9 cellular contexts compared by ENCODE assay signal in the genomic region with DNA sequence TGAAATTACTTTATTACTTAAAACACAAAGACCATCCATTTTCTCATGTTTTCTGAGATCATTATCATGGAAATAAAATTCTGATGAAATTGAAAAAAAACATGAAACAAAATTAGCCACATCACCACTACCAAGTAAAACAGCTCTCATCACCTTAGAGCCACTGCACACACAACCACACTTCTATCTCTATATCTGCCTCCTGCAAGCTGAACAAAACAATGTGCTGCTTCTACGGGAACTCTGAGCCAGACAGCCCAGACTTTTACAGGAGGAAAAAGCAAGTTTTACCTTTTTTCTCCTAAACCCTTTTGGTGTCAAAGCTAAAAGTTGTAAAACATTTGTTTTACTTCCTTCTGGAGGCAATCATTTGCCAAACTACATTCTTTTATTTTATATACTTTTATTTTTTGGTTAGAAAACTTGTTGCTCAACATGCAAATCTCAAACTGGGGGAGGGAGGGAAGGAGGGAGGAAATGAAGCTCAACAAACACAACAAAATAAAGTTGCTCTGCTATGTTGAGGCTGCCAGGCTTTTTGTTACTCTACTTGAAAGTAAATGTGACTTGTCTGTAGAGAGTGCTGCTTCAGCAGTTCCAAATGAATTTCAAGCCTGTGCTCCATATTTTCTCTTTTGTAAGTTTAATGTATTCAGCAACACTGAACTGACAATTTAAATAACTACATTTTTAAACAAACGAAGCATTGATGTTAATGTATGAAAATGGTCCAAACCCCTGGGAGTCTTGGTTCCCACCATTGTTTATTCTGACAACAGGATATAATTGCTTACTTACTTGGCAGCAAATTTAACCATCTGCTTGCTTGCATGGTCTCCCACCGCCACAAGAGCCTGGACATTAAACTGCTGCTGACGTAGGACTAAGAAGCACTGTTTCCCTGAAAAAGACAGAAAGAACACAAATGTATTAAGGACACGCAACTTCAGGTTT. TPM values are rescaled to one million over a fixed set of nuclear protein-coding genes. Genes with fewer than 3 reads are reported as not detected.
DNase-seq lines count a peak whose midpoint lies in the region; TF ChIP-seq lines count a peak whose summit lies in the region.
"Had no signal": no experiment of that assay in that cellular context is flagged by ENCODE, and none has a peak within 500 bp of the region (broad histone marks: within the 10 kb centered on the region; RNA-seq: fewer than 3 reads in every experiment).

No MANE protein-coding gene starts in this region.

- POLR2A ChIA-PET in RWPE1 (lab: Yijun Ruan, JAX; ENCODE audit: low non-redundant PET) (no interaction called here), GM10248 (lab: Yijun Ruan, JAX) (no interaction called here)

- H3K27me3 ChIP-seq in SU-DHL-6 (ENCODE audit: low read length) = no peaks in the 10 kb centered on the region
- H3K27me3 ChIP-seq in suprapubic skin = no peaks in the 10 kb centered on the region
- H3K27me3 ChIP-seq: pancreas had no signal

- peak; percentile 64 for DNase-seq in activated effector memory CD4-positive, alpha-beta T cell treated with anti-CD3 and anti-CD28 coated beads, Interleukin-2, amount 50 U/mL, for 16 hours
- DNase-seq in activated effector memory CD4-positive, alpha-beta T cell treated with Interleukin-2 at 50 U/mL for 16 hours = no peak
- peak; percentile 60 for DNase-seq in fibroblast of villous mesenchyme (ENCODE audit: low read depth)
- no peak for DNase-seq in suprapubic skin (ENCODE audit: low spot score in 2 of 2)
- no peak for DNase-seq in RWPE1 (ENCODE audit: low spot score)
- DNase-seq in GM10248 (ENCODE audit: extremely low spot score) = no peak
- DNase-seq in NCI-H2227 (lab: John Stamatoyannopoulos, UW; ENCODE audit: unreplicated experiment) = no peak
- DNase-seq: pancreas had no signal

- peaks cover 43% of the 10 kb centered on the region for H3F3A ChIP-seq in SU-DHL-6 (ENCODE audit: insufficient read depth)

- H3K9ac ChIP-seq in SU-DHL-6 (ENCODE audit: low read length) = 0 out of 2 replicates have a peak overlapping the region, but pooled peaks have one; percentile 22

- no peaks in the 10 kb centered on the region for H3K9me2 ChIP-seq in SU-DHL-6 (replicated peaks; ENCODE audit: insufficient read depth, low read length)

- H3K4me2 ChIP-seq in SU-DHL-6 (ENCODE audit: low read depth, low read length, poor library complexity, severe bottlenecking) = peak overlapping the region; percentile 31

- 60% methylated on average over 5 of the region's 5 CpGs for WGBS in suprapubic skin

- no peak for TF ChIP-seq CTCF in SU-DHL-6 (IDR thresholded peaks at IDR 0.05; ENCODE audit: insufficient read depth, low read length, poor library complexity, severe bottlenecking)
- no peak for TF ChIP-seq CTCF in fibroblast of villous mesenchyme (IDR thresholded peaks at IDR 0.05; ENCODE audit: insufficient read depth, low read depth, low read length)
- no peak for TF ChIP-seq CTCF in suprapubic skin (IDR thresholded peaks at IDR 0.05)
- TF ChIP-seq CTCF in RWPE1 (conservative IDR thresholded peaks at IDR 0.05; ENCODE audit: low read depth) = no peak
- TF ChIP-seq CTCF in GM10248 (IDR thresholded peaks at IDR 0.05; ENCODE audit: control extremely low read depth, extremely low read depth, low read depth, missing control alignments) = no peak

- peaks cover 96% of the 10 kb centered on the region for H3K79me2 ChIP-seq in SU-DHL-6 (ENCODE audit: insufficient read depth, low read length)

- no peaks in the 10 kb centered on the region for H3K9me3 ChIP-seq in SU-DHL-6 (ENCODE audit: insufficient read depth, low read length)
- H3K9me3 ChIP-seq in suprapubic skin = no peaks in the 10 kb centered on the region
- H3K9me3 ChIP-seq: pancreas had no signal

- TF ChIP-seq EP300 in suprapubic skin (IDR thresholded peaks at IDR 0.05) = no peak

- no peak overlapping the region for H2AFZ ChIP-seq in SU-DHL-6 (ENCODE audit: low read depth, low read length, severe bottlenecking)

- CTCF ChIA-PET in RWPE1 (lab: Yijun Ruan, JAX) = no interaction called here
- CTCF ChIA-PET in GM10248 (lab: Yijun Ruan, JAX) = interaction anchor here (1.0 kb wide), 1 partner anchor 11 kb away, joined by 3 read pairs; no protein-coding TSS in a partner anchor

- H3K4me3 ChIP-seq in SU-DHL-6 (ENCODE audit: insufficient read depth, low read length, poor library complexity, severe bottlenecking) (no peak overlapping the region), fibroblast of villous mesenchyme (ENCODE audit: low read depth, low read length) (no peak overlapping the region), suprapubic skin (no peak overlapping the region)
- H3K4me3 ChIP-seq: pancreas had no signal

- H3K27ac ChIP-seq in SU-DHL-6 (ENCODE audit: low read depth, low read length) (peak overlapping the region; percentile 70), suprapubic skin (peak overlapping the region; percentile 14), RWPE1 (no peak overlapping the region)

- H4K20me1 ChIP-seq in SU-DHL-6 (ENCODE audit: low read depth, low read length) = peaks cover 7% of the 10 kb centered on the region; the same call in 1 of the 2 replicates

- TF ChIP-seq POLR2A in suprapubic skin (IDR thresholded peaks at IDR 0.05) = no peak

- H3K4me1 ChIP-seq in suprapubic skin = peaks cover 17% of the 10 kb centered on the region

- H3K36me3 ChIP-seq in SU-DHL-6 (ENCODE audit: low read length) = peaks cover 41% of the 10 kb centered on the region
- peaks cover 8% of the 10 kb centered on the region for H3K36me3 ChIP-seq in suprapubic skin
- H3K36me3 ChIP-seq: pancreas had no signal

RNA-seq across cellular contexts. Expression of a gene that starts 24.6 kb away (rescaled TPM):
- 67.0 and 94.1 TPM in 2 replicates for total RNA-seq in fibroblast of villous mesenchyme
- total RNA-seq in suprapubic skin = 10 to 100 TPM; 63.1 to 82.6 (median 67.4) TPM

Comparison
In these comparisons a context has a peak if more than half of its experiments do, and no peak if none do; other contexts are left out.
1. DNase-seq: peak in activated effector memory CD4-positive, alpha-beta T cell treated with anti-CD3 and anti-CD28 coated beads, Interleukin-2, amount 50 U/mL, for 16 hours (single experiment) and fibroblast of villous mesenchyme (single experiment); none in activated effector memory CD4-positive, alpha-beta T cell treated with Interleukin-2 at 50 U/mL for 16 hours (single experiment), suprapubic skin (0 of 2), RWPE1 (single experiment), GM10248 (single experiment) and NCI-H2227 (single experiment).